14 cellular contexts compared by ENCODE assay signal in genomic region chr22:21074092-21074715, GRCh38. TPM values are rescaled to one million over a fixed set of nuclear protein-coding genes. Genes with fewer than 3 reads are reported as not detected.
DNase-seq lines count a peak whose midpoint lies in the region; ATAC-seq and TF ChIP-seq lines count a peak whose summit lies in the region.
"Had no signal": no experiment of that assay in that cellular context is flagged by ENCODE, and none has a peak within 500 bp of the region (broad histone marks: within the 10 kb centered on the region; RNA-seq: fewer than 3 reads in every experiment).

No MANE protein-coding gene starts in this region.

- intact Hi-C loops in Right ventricle myocardium inferior (cut with DNase I) = no loop called here
- intact Hi-C loops in Right ventricle myocardium superior (cut with DNase I) = no loop called here
- intact Hi-C loops in esophagus squamous epithelium (cut with DNase I) = no loop called here
- intact Hi-C loops in activated naive CD4-positive, alpha-beta T cell treated with anti-CD3 and anti-CD28 coated beads for 36 hours (cut with micrococcal nuclease) = no loop called here

- H3K9me3 ChIP-seq in RWPE2 (ENCODE audit: severe bottlenecking) (no peaks in the 10 kb centered on the region), esophagus squamous epithelium (no peaks in the 10 kb centered on the region)

- H3K27ac ChIP-seq in RWPE2 (ENCODE audit: poor library complexity, severe bottlenecking) (peak overlapping the region; percentile 6), esophagus squamous epithelium (no peak overlapping the region)
- H3K27ac ChIP-seq: neural progenitor cell, SJSA1 had no signal

- TF ChIP-seq CTCF in RWPE2 (IDR thresholded peaks at IDR 0.05; ENCODE audit: poor library complexity, severe bottlenecking) (no peak), esophagus squamous epithelium (IDR thresholded peaks at IDR 0.05) (no peak)

- DNase-seq in Right ventricle myocardium inferior (ENCODE audit: missing footprints) (no peak), Right ventricle myocardium superior (no peak), RWPE2 (ENCODE audit: low spot score) (no peak), stromal cell of bone marrow (ENCODE audit: low read depth) (peak; percentile 75), SHP77 treated with DMSO at 0.1 percent for 48 hours (lab: John Stamatoyannopoulos, UW) (no peak), esophagus squamous epithelium (lab: John Stamatoyannopoulos, UW) (no peak)
- DNase-seq in activated naive CD4-positive, alpha-beta T cell treated with anti-CD3 and anti-CD28 coated beads for 36 hours = no peak
- DNase-seq: NCI-H1417; stimulated activated CD4-positive, alpha-beta T cell treated with anti-CD3 and anti-CD28 coated beads, Interleukin-2, amount 100 ng/mL, for 48 hours had no signal

- H3K4me1 Mint-ChIP-seq in activated naive CD4-positive, alpha-beta T cell treated with anti-CD3 and anti-CD28 coated beads for 36 hours (ENCODE audit: low read depth) = no peaks in the 10 kb centered on the region
- H3K4me1 Mint-ChIP-seq: central memory CD8-positive, alpha-beta T cell had no signal

- H3K27me3 Mint-ChIP-seq in activated naive CD4-positive, alpha-beta T cell treated with anti-CD3 and anti-CD28 coated beads for 36 hours (ENCODE audit: low read depth) = no peaks in the 10 kb centered on the region
- H3K27me3 Mint-ChIP-seq: central memory CD8-positive, alpha-beta T cell had no signal

- TF ChIP-seq POLR2A in esophagus squamous epithelium (IDR thresholded peaks at IDR 0.05) = no peak

- no peaks in the 10 kb centered on the region for H3K9me3 Mint-ChIP-seq in activated naive CD4-positive, alpha-beta T cell treated with anti-CD3 and anti-CD28 coated beads for 36 hours
- H3K9me3 Mint-ChIP-seq: central memory CD8-positive, alpha-beta T cell had no signal

- H3K36me3 ChIP-seq in RWPE2 (ENCODE audit: low read depth) (no peaks in the 10 kb centered on the region), esophagus squamous epithelium (no peaks in the 10 kb centered on the region)
- H3K36me3 ChIP-seq: neural progenitor cell, SJSA1 had no signal

- H3K27me3 ChIP-seq in RWPE2 (ENCODE audit: insufficient read depth, poor library complexity, severe bottlenecking) (no peaks in the 10 kb centered on the region), esophagus squamous epithelium (peaks cover 0 to 11% (median 0%) of the 10 kb centered on the region in 4 donors)
- H3K27me3 ChIP-seq: neural progenitor cell, SJSA1 had no signal

- ATAC-seq in Right ventricle myocardium inferior (peak; percentile 48), Right ventricle myocardium superior (ENCODE audit: poor library complexity) (no peak), RWPE2 (ENCODE audit: low read depth) (peak; percentile 98), esophagus mucosa (peak; percentile 89)

- H3K27ac Mint-ChIP-seq in activated naive CD4-positive, alpha-beta T cell treated with anti-CD3 and anti-CD28 coated beads for 36 hours = no peak overlapping the region
- H3K27ac Mint-ChIP-seq: neural progenitor cell had no signal

- WGBS in esophagus squamous epithelium, 2 donors = 21 to 23% methylated on average over 5 to 7 of the region's 8 CpGs

- H3K4me1 ChIP-seq in RWPE2 (ENCODE audit: insufficient read depth, poor library complexity, severe bottlenecking) (no peaks in the 10 kb centered on the region), esophagus squamous epithelium (peaks cover 0 to 26% (median 7%) of the 10 kb centered on the region in 3 donors)
- H3K4me1 ChIP-seq: neural progenitor cell, SJSA1 had no signal

- H3K36me3 Mint-ChIP-seq in activated naive CD4-positive, alpha-beta T cell treated with anti-CD3 and anti-CD28 coated beads for 36 hours (ENCODE audit: low read depth) = no peaks in the 10 kb centered on the region
- H3K36me3 Mint-ChIP-seq: neural progenitor cell had no signal

- CTCF ChIA-PET in activated naive CD4-positive, alpha-beta T cell treated with anti-CD3 and anti-CD28 coated beads for 36 hours (lab: Charles Lee) = no interaction called here

- no peak overlapping the region for H3K4me3 ChIP-seq in RWPE2 (ENCODE audit: severe bottlenecking)
- no peak overlapping the region for H3K4me3 ChIP-seq in esophagus squamous epithelium
- H3K4me3 ChIP-seq: neural progenitor cell, SJSA1 had no signal

- H3K4me3 Mint-ChIP-seq in activated naive CD4-positive, alpha-beta T cell treated with anti-CD3 and anti-CD28 coated beads for 36 hours = no peak overlapping the region
- H3K4me3 Mint-ChIP-seq: central memory CD8-positive, alpha-beta T cell; neural progenitor cell had no signal

RNA-seq across cellular contexts. Expression of gene LRRC74B, which starts 28.5 kb away (rescaled TPM):
- total RNA-seq in Right ventricle myocardium inferior (not detected), Right ventricle myocardium superior (not detected), esophagus mucosa (0.20 TPM), esophagus squamous epithelium (under 1 TPM in 1 of 4 donors, not detected in 3; 0.04 TPM)
- total RNA-seq in activated naive CD4-positive, alpha-beta T cell treated with anti-CD3 and anti-CD28 coated beads for 36 hours = not detected
- total RNA-seq: SJSA1, ureter had no signal

RNA-seq across cellular contexts. Expression of gene SLC7A4, which starts 41.8 kb away (rescaled TPM):
- total RNA-seq in Right ventricle myocardium inferior (0.51 TPM), Right ventricle myocardium superior (0.16 TPM), esophagus mucosa (4.2 TPM), esophagus squamous epithelium (10 to 100 TPM in 1 of 4 donors, 1 to 10 TPM in 3; 2.5 to 11.7 (median 4.5) TPM)
- not detected for total RNA-seq in activated naive CD4-positive, alpha-beta T cell treated with anti-CD3 and anti-CD28 coated beads for 36 hours
- total RNA-seq: SJSA1 had no signal

RNA-seq across cellular contexts. Expression of gene P2RX6, which starts 59.2 kb away (rescaled TPM):
- total RNA-seq in Right ventricle myocardium inferior (2.8 TPM), Right ventricle myocardium superior (3.9 TPM), esophagus mucosa (0.64 TPM), esophagus squamous epithelium (under 1 TPM in 3 of 4 donors, not detected in 1; 0.18 to 0.76 (median 0.50) TPM)
- under 1 TPM in 1 of 2 experiments, not detected in 1; 0.12 TPM for total RNA-seq in activated naive CD4-positive, alpha-beta T cell treated with anti-CD3 and anti-CD28 coated beads for 36 hours
